Comparison of ENCODE assay signal across 6 cellular contexts in genomic region chr4:180205276-180205675, GRCh38.
"Had no signal": no experiment of that assay in that cellular context is flagged by ENCODE, and none has a peak within 500 bp of the region (broad histone marks: within the 10 kb centered on the region; RNA-seq: fewer than 3 reads in every experiment).

No MANE protein-coding gene starts in this region.

- H3K4me3 ChIP-seq: GM23248, GM23338 had no signal

- H2AFZ ChIP-seq: GM23248, GM23338 had no signal

- DNase-seq: GM23248, GOT3, H9, HCEC 1CT, HFFc6 had no signal
